ENCODE assay signal across 1 cellular context in genomic region chr1:36160949-36161485, GRCh38.
TF ChIP-seq lines count a peak whose summit lies in the region.

No MANE protein-coding gene starts in this region.

TF ChIP-seq in HEK293, 187 proteins besides CTCF, POLR2A, EP300 and RAD21 (continued from another document):
- TF ChIP-seq ZNF518A (tag by site-specific recombination; conservative IDR thresholded peaks at IDR 0.05; ENCODE audit: low read depth) (peak; percentile 69), ZNF561 (tag by site-specific recombination; IDR thresholded peaks at IDR 0.05; ENCODE audit: borderline replicate concordance) (peak; percentile 99), GLIS2 (tag by site-specific recombination; IDR thresholded peaks at IDR 0.05) (peak; percentile 89), PATZ1 (tag by site-specific recombination; IDR thresholded peaks at IDR 0.05) (peak; percentile 91), KLF17 (tag by site-specific recombination; IDR thresholded peaks at IDR 0.05) (peak; percentile 56; the same call in 1 of the 2 replicates), ZBTB48 (tag by site-specific recombination; IDR thresholded peaks at IDR 0.05) (peak; percentile 73), ZNF585B (tag by site-specific recombination; IDR thresholded peaks at IDR 0.05) (no peak), ZNF211 (tag by site-specific recombination; IDR thresholded peaks at IDR 0.05; ENCODE audit: low read depth) (no peak), SP3 (tag by site-specific recombination; IDR thresholded peaks at IDR 0.05) (0 out of 2 replicates have a peak, but pooled peaks have one; percentile 30), ZNF580 (tag by site-specific recombination; IDR thresholded peaks at IDR 0.05) (0 out of 2 replicates have a peak, but pooled peaks have one; percentile 9), SP2 (tag by site-specific recombination; IDR thresholded peaks at IDR 0.05) (peak; percentile 71), ZNF174 (tag by site-specific recombination; IDR thresholded peaks at IDR 0.05) (no peak), ZNF692 (tag by site-specific recombination; IDR thresholded peaks at IDR 0.05) (peak; percentile 100), GLIS1 (tag by site-specific recombination; IDR thresholded peaks at IDR 0.05) (peak; percentile 72), ZNF639 (tag by site-specific recombination; IDR thresholded peaks at IDR 0.05) (0 out of 2 replicates have a peak, but pooled peaks have one; percentile 36), ZNF398 (tag by site-specific recombination; IDR thresholded peaks at IDR 0.05) (peak; percentile 66), ZNF670 (tag by site-specific recombination; IDR thresholded peaks at IDR 0.05; ENCODE audit: low read depth) (no peak), HIC1 (tag by site-specific recombination; IDR thresholded peaks at IDR 0.05) (peak; percentile 85)
TF ChIP-seq in HEK293: peak in this region for 44.
